In genomic region chr5:126348855-126349635, GRCh38 we compare ENCODE assay signal across 1 cellular context.
A peak's percentile ranks its signal among the peaks of the same experiment; 100 is the strongest.
TF ChIP-seq lines count a peak whose summit lies in the region.

No MANE protein-coding gene starts in this region.

TF ChIP-seq in K562, 482 proteins besides CTCF, POLR2A, EP300 and RAD21 (continued from another document):
- TF ChIP-seq ELF1 (tag; IDR thresholded peaks at IDR 0.05) = 0 out of 2 replicates have a peak, but pooled peaks have one; percentile 37
- TF ChIP-seq CCNT2 (IDR thresholded peaks at IDR 0.05; ENCODE audit: borderline replicate concordance, extremely low read depth, insufficient read length, low read depth, low read length) = no peak
- TF ChIP-seq ZNF408 (CRISPR knock-in tag; IDR thresholded peaks at IDR 0.05; ENCODE audit: low read depth) = no peak
- TF ChIP-seq SREBF1 (IDR thresholded peaks at IDR 0.05; ENCODE audit: borderline replicate concordance, low read depth, low read length) = no peak
